Comparison of ENCODE assay signal across 20 cellular contexts in the genomic region with DNA sequence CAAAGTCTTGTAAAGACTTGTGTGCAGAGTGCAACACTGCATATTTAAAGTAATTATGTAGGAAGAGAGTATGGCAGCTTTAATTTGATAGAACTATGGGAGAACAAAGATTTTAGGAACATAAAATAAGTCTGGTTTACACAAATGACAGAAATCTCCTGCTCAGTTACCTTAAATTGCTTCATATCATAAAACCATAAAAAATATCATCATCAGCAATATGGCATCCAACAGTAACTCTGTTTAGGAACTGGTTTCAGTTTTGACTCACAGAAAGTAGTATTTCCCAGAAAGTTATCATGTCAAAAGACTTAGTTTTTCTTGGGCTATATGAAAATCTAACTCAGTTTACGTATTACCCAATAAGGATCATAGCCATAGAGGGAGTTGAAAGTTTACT.
"Had no signal": no experiment of that assay in that cellular context is flagged by ENCODE, and none has a peak within 500 bp of the region (broad histone marks: within the 10 kb centered on the region; RNA-seq: fewer than 3 reads in every experiment).

No MANE protein-coding gene starts in this region.

- DNase-seq: KBM-7, MV-4-11, NCI-H1048, NCI-H1105, NCI-H1417, NCI-H1436 treated with DMSO at 0.1 percent for 48 hours, NCI-H1694, NCI-H187 treated with DMSO at 0.1 percent for 48 hours, NCI-H2029 treated with DMSO at 0.1 percent for 48 hours, NCI-H2171 treated with DMSO at 0.1 percent for 48 hours, NCI-H2227 treated with DMSO at 0.1 percent for 48 hours, NCI-H524, NCI-H526 treated with DMSO at 0.1 percent for 48 hours, NCI-H748 treated with DMSO at 0.1 percent for 48 hours, PC-3, SHP77 had no signal

- H3K4me3 Mint-ChIP-seq: IgD-negative memory B cell had no signal

- H3K27ac ChIP-seq: RWPE1 had no signal

- ATAC-seq: Panc1, PC-3, SK-N-SH treated with all-trans-retinoic acid at 6 μM for 48 hours had no signal

- H3K36me3 Mint-ChIP-seq: IgD-negative memory B cell had no signal

- H3K27ac Mint-ChIP-seq: IgD-negative memory B cell had no signal
